ENCODE assay signal across 19 cellular contexts in genomic region chr1:113821916-113822315, GRCh38. TPM values are rescaled to one million over a fixed set of nuclear protein-coding genes. Genes with fewer than 3 reads are reported as not detected.
A peak's percentile ranks its signal among the peaks of the same experiment; 100 is the strongest.
DNase-seq lines count a peak whose midpoint lies in the region; ATAC-seq, FAIRE-seq and TF ChIP-seq lines count a peak whose summit lies in the region.
"Had no signal": no experiment of that assay in that cellular context is flagged by ENCODE, and none has a peak within 500 bp of the region (broad histone marks: within the 10 kb centered on the region; RNA-seq: fewer than 3 reads in every experiment).

No MANE protein-coding gene starts in this region.

- peaks cover 78% of the 10 kb centered on the region for H3K36me3 Mint-ChIP-seq in activated T-cell treated with anti-CD3 and anti-CD28 coated beads, Interleukin-2, amount 50 U/mL, for 24 hours (ENCODE audit: low read depth)
- peaks cover 88% of the 10 kb centered on the region for H3K36me3 Mint-ChIP-seq in activated T-helper 17 cell treated with anti-CD3 and anti-CD28 coated beads, Interleukin-2, amount 50 U/mL, for 72 hours (ENCODE audit: low read depth)
- H3K36me3 Mint-ChIP-seq in natural killer cell treated with Interleukin-12 subunit alpha and Interleukin-12 subunit beta and Interleukin-15 and Interleukin-18, amount 100 ng/mL, for 72 hours, result peaks cover 6% of the 10 kb centered on the region

- peaks cover 7% of the 10 kb centered on the region for H3K4me1 Mint-ChIP-seq in activated T-cell treated with anti-CD3 and anti-CD28 coated beads, Interleukin-2, amount 50 U/mL, for 24 hours (ENCODE audit: low read depth)
- H3K4me1 Mint-ChIP-seq in activated T-helper 17 cell treated with anti-CD3 and anti-CD28 coated beads, Interleukin-2, amount 50 U/mL, for 72 hours, result no peaks in the 10 kb centered on the region
- H3K4me1 Mint-ChIP-seq in natural killer cell treated with Interleukin-12 subunit alpha and Interleukin-12 subunit beta and Interleukin-15 and Interleukin-18, amount 100 ng/mL, for 72 hours (ENCODE audit: low read depth in 2 of 2), result no peaks in the 10 kb centered on the region

- no peak for DNase-seq in activated T-cell treated with anti-CD3 and anti-CD28 coated beads, Interleukin-2, amount 50 U/mL, for 24 hours
- DNase-seq in activated T-cell treated with anti-CD3 and anti-CD28 coated beads for 4 hours (no peak), GM12891 (ENCODE audit: insufficient read length, low spot score) (no peak), NCI-H146 treated with DMSO at 0.1 percent for 48 hours (lab: John Stamatoyannopoulos, UW; ENCODE audit: unreplicated experiment) (no peak)
- no peak for DNase-seq in natural killer cell treated with Interleukin-12 subunit alpha and Interleukin-12 subunit beta and Interleukin-15 and Interleukin-18, amount 100 ng/mL, for 72 hours (ENCODE audit: low spot score)
- DNase-seq: C1 segment of cervical spinal cord, DMS79 treated with DMSO at 0.1 percent for 48 hours, IMR-90, Karpas-422, NCI-H1417 treated with DMSO at 0.1 percent for 48 hours, NCI-H1930, NCI-H226, NCI-H524 treated with DMSO at 0.1 percent for 48 hours, RPMI8226, SHP77 treated with DMSO at 0.1 percent for 48 hours had no signal

- H3K27ac Mint-ChIP-seq in activated T-cell treated with anti-CD3 and anti-CD28 coated beads, Interleukin-2, amount 50 U/mL, for 24 hours, result peak overlapping the region; percentile 65
- peak overlapping the region; percentile 61 for H3K27ac Mint-ChIP-seq in activated T-helper 17 cell treated with anti-CD3 and anti-CD28 coated beads, Interleukin-2, amount 50 U/mL, for 72 hours
- peak overlapping the region; percentile 1 to 7 for H3K27ac Mint-ChIP-seq in natural killer cell treated with Interleukin-12 subunit alpha and Interleukin-12 subunit beta and Interleukin-15 and Interleukin-18, amount 100 ng/mL, for 72 hours

- H3K9me3 Mint-ChIP-seq in activated T-cell treated with anti-CD3 and anti-CD28 coated beads, Interleukin-2, amount 50 U/mL, for 24 hours, result no peaks in the 10 kb centered on the region
- no peaks in the 10 kb centered on the region for H3K9me3 Mint-ChIP-seq in activated T-helper 17 cell treated with anti-CD3 and anti-CD28 coated beads, Interleukin-2, amount 50 U/mL, for 72 hours
- no peaks in the 10 kb centered on the region for H3K9me3 Mint-ChIP-seq in natural killer cell treated with Interleukin-12 subunit alpha and Interleukin-12 subunit beta and Interleukin-15 and Interleukin-18, amount 100 ng/mL, for 72 hours

- H3K27me3 Mint-ChIP-seq in activated T-cell treated with anti-CD3 and anti-CD28 coated beads, Interleukin-2, amount 50 U/mL, for 24 hours, result no peaks in the 10 kb centered on the region
- no peaks in the 10 kb centered on the region for H3K27me3 Mint-ChIP-seq in activated T-helper 17 cell treated with anti-CD3 and anti-CD28 coated beads, Interleukin-2, amount 50 U/mL, for 72 hours
- no peaks in the 10 kb centered on the region for H3K27me3 Mint-ChIP-seq in natural killer cell treated with Interleukin-12 subunit alpha and Interleukin-12 subunit beta and Interleukin-15 and Interleukin-18, amount 100 ng/mL, for 72 hours

- H3K4me3 Mint-ChIP-seq in activated T-cell treated with anti-CD3 and anti-CD28 coated beads, Interleukin-2, amount 50 U/mL, for 24 hours, result no peak overlapping the region
- H3K4me3 Mint-ChIP-seq in activated T-helper 17 cell treated with anti-CD3 and anti-CD28 coated beads, Interleukin-2, amount 50 U/mL, for 72 hours, result no peak overlapping the region
- no peak overlapping the region for H3K4me3 Mint-ChIP-seq in natural killer cell treated with Interleukin-12 subunit alpha and Interleukin-12 subunit beta and Interleukin-15 and Interleukin-18, amount 100 ng/mL, for 72 hours

- TF ChIP-seq POLR2A in GM12891 (IDR thresholded peaks at IDR 0.05; ENCODE audit: low read depth, low read length), result no peak

- ATAC-seq in activated T-helper 17 cell treated with anti-CD3 and anti-CD28 coated beads, Interleukin-2, amount 50 U/mL, for 72 hours (replicated peaks), result peak; percentile 52
- no peak for ATAC-seq in natural killer cell treated with Interleukin-12 subunit alpha and Interleukin-12 subunit beta and Interleukin-15 and Interleukin-18, amount 100 ng/mL, for 72 hours
- ATAC-seq in GM18861 (IDR thresholded peaks at IDR 0.05; ENCODE audit: unreplicated experiment) (no peak), HG02973 (IDR thresholded peaks at IDR 0.05; ENCODE audit: unreplicated experiment) (no peak)

- peak; percentile 28 for FAIRE-seq in GM12891 (lab: Jason Lieb, UNC)
- FAIRE-seq: D721Med had no signal

TF ChIP-seq in GM12891, 5 proteins besides CTCF, POLR2A, EP300 and RAD21:
- TF ChIP-seq SPI1 (IDR thresholded peaks at IDR 0.05; ENCODE audit: low read depth, low read length) (no peak), POLR2AphosphoS5 (IDR thresholded peaks at IDR 0.05; ENCODE audit: low read depth, low read length) (no peak), POU2F2 (IDR thresholded peaks at IDR 0.05; ENCODE audit: low read depth, low read length) (no peak), TAF1 (IDR thresholded peaks at IDR 0.05; ENCODE audit: low read depth, low read length) (no peak), PAX5 (IDR thresholded peaks at IDR 0.05; ENCODE audit: insufficient read depth, low read length, severe bottlenecking) (no peak)

RNA-seq across cellular contexts. Expression of gene RSBN1, which starts 9.6 kb away (rescaled TPM):
- polyA plus RNA-seq in GM12891 (2012; ENCODE audit: low read depth, missing spikeins), result 7.6 TPM
- 10 to 100 TPM; 22.2 to 47.4 TPM for total RNA-seq in activated T-helper 17 cell treated with anti-CD3 and anti-CD28 coated beads, Interleukin-2, amount 50 U/mL, for 72 hours
- total RNA-seq in natural killer cell treated with Interleukin-12 subunit alpha and Interleukin-12 subunit beta and Interleukin-15 and Interleukin-18, amount 100 ng/mL, for 72 hours, result 10 to 100 TPM; 18.7 to 27.7 TPM

RNA-seq across cellular contexts. Expression of gene PTPN22, which starts 49.6 kb away (rescaled TPM):
- polyA plus RNA-seq in GM12891 (2012; ENCODE audit: low read depth, missing spikeins), result 19.8 TPM
- 10 to 100 TPM; 55.9 to 70.1 TPM for total RNA-seq in activated T-helper 17 cell treated with anti-CD3 and anti-CD28 coated beads, Interleukin-2, amount 50 U/mL, for 72 hours
- total RNA-seq in natural killer cell treated with Interleukin-12 subunit alpha and Interleukin-12 subunit beta and Interleukin-15 and Interleukin-18, amount 100 ng/mL, for 72 hours, result 10 to 100 TPM; 24.6 to 26.0 TPM

Comparison
In these comparisons a context has a peak if more than half of its experiments do, and no peak if none do; other contexts are left out.
1. H3K27ac Mint-ChIP-seq: peak in every context shown above with its lines; median percentile 65 in activated T-cell treated with anti-CD3 and anti-CD28 coated beads, Interleukin-2, amount 50 U/mL, for 24 hours; 61 in activated T-helper 17 cell treated with anti-CD3 and anti-CD28 coated beads, Interleukin-2, amount 50 U/mL, for 72 hours; 4 in natural killer cell treated with Interleukin-12 subunit alpha and Interleukin-12 subunit beta and Interleukin-15 and Interleukin-18, amount 100 ng/mL, for 72 hours.